In genomic region chr5:28066856-28067255, GRCh38 we compare ENCODE assay signal across 20 cellular contexts.
"Had no signal": no experiment of that assay in that cellular context is flagged by ENCODE, and none has a peak within 500 bp of the region (broad histone marks: within the 10 kb centered on the region; RNA-seq: fewer than 3 reads in every experiment).

No MANE protein-coding gene starts in this region.

- H3K4me3 ChIP-seq: adrenal gland, esophagus muscularis mucosa, gastroesophageal sphincter, heart right ventricle, ovary, psoas muscle, transverse colon, vagina had no signal

- H3K27ac ChIP-seq: adrenal gland, esophagus muscularis mucosa, gastroesophageal sphincter, heart right ventricle, ovary, psoas muscle, transverse colon, vagina had no signal

- H3K4me1 ChIP-seq: adrenal gland, esophagus muscularis mucosa, gastroesophageal sphincter, heart right ventricle, psoas muscle, transverse colon, vagina had no signal

- ATAC-seq: activated naive CD4-positive, alpha-beta T cell treated with anti-CD3 and anti-CD28 coated beads, Interleukin-2, amount 50 U/mL, for 72 hours; gastroesophageal sphincter; heart right ventricle; left cardiac atrium; naive thymus-derived CD4-positive, alpha-beta T cell; psoas muscle had no signal

- H3K27me3 ChIP-seq: adrenal gland, esophagus muscularis mucosa, gastroesophageal sphincter, heart right ventricle, ovary, transverse colon, vagina had no signal

- H3K36me3 ChIP-seq: adrenal gland, esophagus muscularis mucosa, gastroesophageal sphincter, heart right ventricle, ovary, transverse colon, vagina had no signal

- DNase-seq: activated B cell treated with CpG ODN at 0.5 μM for 24 hours; activated CD4-positive, alpha-beta memory T cell treated with anti-CD3 and anti-CD28 coated beads for 36 hours; activated CD4-positive, alpha-beta T cell treated with anti-CD3 and anti-CD28 coated beads for 4 hours; activated gamma-delta T cell treated with Interleukin-2 at 50 U/mL for 16 hours; activated T-cell treated with anti-CD3 and anti-CD28 coated beads for 4 hours; adrenal gland; cerebellar nuclear complex; effector CD4-positive, alpha-beta T cell; heart right ventricle; left cardiac atrium; mesenchymal stem cell; naive thymus-derived CD4-positive, alpha-beta T cell; ovary; psoas muscle; right cardiac atrium; transverse colon had no signal

- H3K9me3 ChIP-seq: adrenal gland, esophagus muscularis mucosa, ovary, psoas muscle, vagina had no signal
